In genomic region chr16:48505705-48506104, GRCh38 we compare ENCODE assay signal across 33 cellular contexts.
"Had no signal": no experiment of that assay in that cellular context is flagged by ENCODE, and none has a peak within 500 bp of the region (broad histone marks: within the 10 kb centered on the region; RNA-seq: fewer than 3 reads in every experiment).

No MANE protein-coding gene starts in this region.

- H3K36me3 Mint-ChIP-seq: activated CD4-positive, alpha-beta memory T cell treated with anti-CD3 and anti-CD28 coated beads for 36 hours; activated naive CD4-positive, alpha-beta T cell treated with anti-CD3 and anti-CD28 coated beads, Interleukin-2, amount 50 U/mL, for 72 hours; activated naive CD8-positive, alpha-beta T cell treated with anti-CD3 and anti-CD28 coated beads for 36 hours had no signal

- H3K4me1 ChIP-seq: body of pancreas, breast epithelium had no signal

- DNase-seq: activated B cell treated with CpG ODN at 0.5 μM for 24 hours; activated CD4-positive, alpha-beta memory T cell treated with anti-CD3 and anti-CD28 coated beads for 36 hours; activated CD4-positive, alpha-beta T cell treated with anti-CD3 and anti-CD28 coated beads for 4 hours; activated CD4-positive, alpha-beta T cell treated with anti-CD3 and anti-CD28 coated beads, Interleukin-2, amount 10 ng/mL, durations not matched to agents 24 days and 14 days; activated CD4-positive, alpha-beta T cell treated with anti-CD3 and anti-CD28 coated beads, Interleukin-2, amount 50 U/mL, for 1 hour; activated CD4-positive, alpha-beta T cell treated with anti-CD3 and anti-CD28 coated beads, Interleukin-2, amount 50 U/mL, for 4 hours; activated CD4-positive, CD25-positive, alpha-beta regulatory T cell treated with anti-CD3 and anti-CD28 coated beads, Interleukin-2, amount 50 U/mL, for 72 hours; activated CD8-positive, alpha-beta memory T cell treated with anti-CD3 and anti-CD28 coated beads, Interleukin-2, amount 50 U/mL, for 4 hours; activated CD8-positive, alpha-beta T cell treated with anti-CD3 and anti-CD28 coated beads for 36 hours; activated effector memory CD4-positive, alpha-beta T cell treated with anti-CD3 and anti-CD28 coated beads, Interleukin-2, amount 50 U/mL, for 16 hours; activated gamma-delta T cell treated with Interleukin-2 at 50 U/mL for 16 hours; activated naive CD4-positive, alpha-beta T cell; activated naive CD4-positive, alpha-beta T cell treated with anti-CD3 and anti-CD28 coated beads for 36 hours; activated naive CD4-positive, alpha-beta T cell treated with anti-CD3 and anti-CD28 coated beads, Interleukin-2, amount 50 U/mL, for 16 hours; activated naive CD8-positive, alpha-beta T cell treated with anti-CD3 and anti-CD28 coated beads for 36 hours; activated T-cell treated with anti-CD3 and anti-CD28 coated beads, Interleukin-2, amount 50 U/mL, for 24 hours; activated T-cell treated with anti-CD3 and anti-CD28 coated beads, Interleukin-2, amount 50 U/mL, for 48 hours; adrenal gland; amniotic stem cell; body of pancreas; brain microvascular endothelial cell; central memory CD4-positive, alpha-beta T cell; SW 1271; T-helper 1 cell; T-helper 2 cell; T-helper 9 cell had no signal

- ATAC-seq: activated CD8-positive, alpha-beta T cell treated with anti-CD3 and anti-CD28 coated beads for 36 hours; activated naive CD4-positive, alpha-beta T cell treated with anti-CD3 and anti-CD28 coated beads, Interleukin-2, amount 50 U/mL, for 72 hours; activated T-helper 17 cell treated with anti-CD3 and anti-CD28 coated beads, Interleukin-2, amount 50 U/mL, for 72 hours; body of pancreas had no signal

- H3K27me3 ChIP-seq: adrenal gland, body of pancreas, brain microvascular endothelial cell, breast epithelium had no signal

- H3K4me1 Mint-ChIP-seq: activated B cell treated with CpG ODN at 0.5 μM for 24 hours; activated CD4-positive, alpha-beta T cell treated with anti-CD3 and anti-CD28 coated beads, Interleukin-2, amount 10 ng/mL, durations not matched to agents 24 days and 14 days; activated naive CD8-positive, alpha-beta T cell treated with anti-CD3 and anti-CD28 coated beads for 36 hours; activated T-helper 17 cell treated with anti-CD3 and anti-CD28 coated beads, Interleukin-2, amount 50 U/mL, for 72 hours had no signal

- H3K36me3 ChIP-seq: adrenal gland, brain microvascular endothelial cell, breast epithelium had no signal

- H3K27me3 Mint-ChIP-seq: activated CD4-positive, alpha-beta T cell treated with anti-CD3 and anti-CD28 coated beads, Interleukin-2, amount 10 ng/mL, durations not matched to agents 24 days and 14 days; activated CD8-positive, alpha-beta T cell treated with anti-CD3 and anti-CD28 coated beads for 36 hours; activated naive CD8-positive, alpha-beta T cell treated with anti-CD3 and anti-CD28 coated beads for 36 hours; activated T-cell treated with anti-CD3 and anti-CD28 coated beads, Interleukin-2, amount 50 U/mL, for 24 hours had no signal

- H3K9me3 ChIP-seq: adrenal gland, body of pancreas had no signal

- H3K9me3 Mint-ChIP-seq: activated B cell treated with CpG ODN at 0.5 μM for 24 hours; activated CD4-positive, alpha-beta memory T cell treated with anti-CD3 and anti-CD28 coated beads for 36 hours; activated CD4-positive, alpha-beta T cell treated with anti-CD3 and anti-CD28 coated beads, Interleukin-2, amount 10 ng/mL, durations not matched to agents 24 days and 14 days; activated CD8-positive, alpha-beta T cell treated with anti-CD3 and anti-CD28 coated beads for 36 hours; activated naive CD4-positive, alpha-beta T cell treated with anti-CD3 and anti-CD28 coated beads for 36 hours; activated naive CD4-positive, alpha-beta T cell treated with anti-CD3 and anti-CD28 coated beads, Interleukin-2, amount 50 U/mL, for 72 hours; activated T-cell treated with anti-CD3 and anti-CD28 coated beads, Interleukin-2, amount 50 U/mL, for 24 hours; activated T-helper 1 cell treated with anti-CD3 and anti-CD28 coated beads, Interleukin-12 subunit alpha, Interleukin-12 subunit beta, Interleukin-2, Interleukin-4 antibody, amounts not matched to agents 30 ng/mL and 10 ng/mL and 1 ng/mL, durations not matched to agents 14 hours and 24 hours and 36 hours; activated T-helper 17 cell treated with anti-CD3 and anti-CD28 coated beads, Interleukin-2, amount 50 U/mL, for 72 hours; T-helper 1 cell treated with Interleukin-12 subunit alpha and Interleukin-12 subunit beta and Interleukin-4 antibody, amounts not matched to agents 30 μg/mL and 1 μg/mL, for 36 hours; T-helper 2 cell treated with Interferon-gamma antibody and Interleukin-4, amounts not matched to agents 5 μg/mL and 100 μg/mL, for 36 hours had no signal

- H3K4me3 Mint-ChIP-seq: activated B cell treated with CpG ODN at 0.5 μM for 24 hours; activated CD4-positive, alpha-beta memory T cell treated with anti-CD3 and anti-CD28 coated beads for 36 hours; activated CD4-positive, alpha-beta T cell treated with anti-CD3 and anti-CD28 coated beads, Interleukin-2, amount 10 ng/mL, durations not matched to agents 24 days and 14 days; activated CD8-positive, alpha-beta T cell treated with anti-CD3 and anti-CD28 coated beads for 36 hours; activated naive CD4-positive, alpha-beta T cell treated with anti-CD3 and anti-CD28 coated beads for 36 hours; activated naive CD8-positive, alpha-beta T cell treated with anti-CD3 and anti-CD28 coated beads for 36 hours; activated T-cell treated with anti-CD3 and anti-CD28 coated beads, Interleukin-2, amount 50 U/mL, for 24 hours; activated T-helper 1 cell treated with anti-CD3 and anti-CD28 coated beads, Interleukin-12 subunit alpha, Interleukin-12 subunit beta, Interleukin-2, Interleukin-4 antibody, amounts not matched to agents 30 ng/mL and 10 ng/mL and 1 ng/mL, durations not matched to agents 14 hours and 24 hours and 36 hours; activated T-helper 17 cell treated with anti-CD3 and anti-CD28 coated beads, Interleukin-2, amount 50 U/mL, for 72 hours; T-helper 1 cell treated with Interleukin-12 subunit alpha and Interleukin-12 subunit beta and Interleukin-4 antibody, amounts not matched to agents 30 μg/mL and 1 μg/mL, for 36 hours; T-helper 2 cell treated with Interferon-gamma antibody and Interleukin-4, amounts not matched to agents 5 μg/mL and 100 μg/mL, for 36 hours had no signal

- H3K27ac Mint-ChIP-seq: activated B cell treated with CpG ODN at 0.5 μM for 24 hours; activated CD4-positive, alpha-beta memory T cell treated with anti-CD3 and anti-CD28 coated beads for 36 hours; activated CD4-positive, alpha-beta T cell treated with anti-CD3 and anti-CD28 coated beads, Interleukin-2, amount 10 ng/mL, durations not matched to agents 24 days and 14 days; activated CD8-positive, alpha-beta T cell treated with anti-CD3 and anti-CD28 coated beads for 36 hours; activated naive CD4-positive, alpha-beta T cell treated with anti-CD3 and anti-CD28 coated beads for 36 hours; activated naive CD4-positive, alpha-beta T cell treated with anti-CD3 and anti-CD28 coated beads, Interleukin-2, amount 50 U/mL, for 72 hours; activated naive CD8-positive, alpha-beta T cell treated with anti-CD3 and anti-CD28 coated beads for 36 hours; activated T-cell treated with anti-CD3 and anti-CD28 coated beads, Interleukin-2, amount 50 U/mL, for 24 hours; activated T-helper 1 cell treated with anti-CD3 and anti-CD28 coated beads, Interleukin-12 subunit alpha, Interleukin-12 subunit beta, Interleukin-2, Interleukin-4 antibody, amounts not matched to agents 30 ng/mL and 10 ng/mL and 1 ng/mL, durations not matched to agents 14 hours and 24 hours and 36 hours; activated T-helper 17 cell treated with anti-CD3 and anti-CD28 coated beads, Interleukin-2, amount 50 U/mL, for 72 hours; T-helper 1 cell treated with Interleukin-12 subunit alpha and Interleukin-12 subunit beta and Interleukin-4 antibody, amounts not matched to agents 30 μg/mL and 1 μg/mL, for 36 hours; T-helper 2 cell treated with Interferon-gamma antibody and Interleukin-4, amounts not matched to agents 5 μg/mL and 100 μg/mL, for 36 hours had no signal

- H3K4me3 ChIP-seq: adrenal gland, body of pancreas, breast epithelium had no signal

- H3K27ac ChIP-seq: adrenal gland, body of pancreas, brain microvascular endothelial cell, breast epithelium, VCaP had no signal
